Comparison of ENCODE assay signal across 8 cellular contexts in genomic region chr10:90787906-90788491, GRCh38.
DNase-seq lines count a peak whose midpoint lies in the region; ATAC-seq and TF ChIP-seq lines count a peak whose summit lies in the region.

No MANE protein-coding gene starts in this region.

- intact Hi-C loops in CD14-positive monocyte (cut with micrococcal nuclease) = no loop called here

- ATAC-seq in lung (ENCODE audit: insufficient read depth, low FRiP score) (peak; percentile 53), HG03045 (IDR thresholded peaks at IDR 0.05; ENCODE audit: unreplicated experiment) (no peak)
- ATAC-seq in activated CD4-positive, CD25-positive, alpha-beta regulatory T cell treated with anti-CD3 and anti-CD28 coated beads, Interleukin-2, amount 50 U/mL, for 24 hours = no peak

- H3K4me3 Mint-ChIP-seq in CD14-positive monocyte = no peak overlapping the region

- WGBS in lung, 2 donors = 64 to 78% methylated on average over 7 of the region's 7 CpGs

- no peaks in the 10 kb centered on the region for H3K9me3 ChIP-seq in lung (ENCODE audit: control insufficient read depth in 2 of 2, insufficient read depth in 1 of 2, low read length in 1 of 2)

- H3K36me3 ChIP-seq in lung (ENCODE audit: control insufficient read depth in 2 of 2, insufficient read depth in 2 of 2, low read length in 2 of 2) = no peaks in the 10 kb centered on the region

- H3K27me3 ChIP-seq in lung (ENCODE audit: control insufficient read depth, insufficient read depth) = no peaks in the 10 kb centered on the region

- H3K27ac ChIP-seq in lung (ENCODE audit: low read depth in 1 of 2, low read length in 1 of 2) = no peak overlapping the region

- no peaks in the 10 kb centered on the region for H3K36me3 Mint-ChIP-seq in CD14-positive monocyte

- H3K4me3 ChIP-seq in lung = no peak overlapping the region

- peak; percentile 69 for TF ChIP-seq CTCF in CD14-positive monocyte (IDR thresholded peaks at IDR 0.05)
- TF ChIP-seq CTCF in lung (IDR thresholded peaks at IDR 0.05; ENCODE audit: control extremely low read depth, extremely low read depth) = peak; percentile 56

- peak overlapping the region in 2 of 7 donors; percentile 37 to 59 for H3K27ac Mint-ChIP-seq in CD14-positive monocyte

- peaks cover 22% of the 10 kb centered on the region for H3K4me1 Mint-ChIP-seq in CD14-positive monocyte

- H3K27me3 Mint-ChIP-seq in CD14-positive monocyte (ENCODE audit: low read depth in 3 of 3) = no peaks in the 10 kb centered on the region

- no peaks in the 10 kb centered on the region for H3K4me1 ChIP-seq in lung (ENCODE audit: control insufficient read depth in 2 of 2, insufficient read depth in 2 of 2, low read length in 2 of 2)

- DNase-seq in CD14-positive monocyte (ENCODE audit: low spot score) (no peak), GM19240 (ENCODE audit: insufficient read length, low spot score) (peak; percentile 2), NCI-H774 (lab: John Stamatoyannopoulos, UW) (peak; percentile 1), cerebellar cortex (ENCODE audit: low spot score) (peak; percentile 24), lung (ENCODE audit: low spot score) (no peak)
- no peak for DNase-seq in stimulated activated naive CD4-positive, alpha-beta T cell treated with Interleukin-2 at 50 U/mL for 16 hours (lab: John Stamatoyannopoulos, UW)

- peaks cover 0 to 1% (median 0%) of the 10 kb centered on the region in 7 donors for H3K9me3 Mint-ChIP-seq in CD14-positive monocyte

Comparison
In these comparisons a context has a peak if more than half of its experiments do, and no peak if none do; other contexts are left out.
1. DNase-seq: peak in GM19240 (single experiment), NCI-H774 (single experiment) and cerebellar cortex (single experiment); none in CD14-positive monocyte (single experiment), lung (single experiment) and stimulated activated naive CD4-positive, alpha-beta T cell treated with Interleukin-2 at 50 U/mL for 16 hours (single experiment).